In genomic region chr12:47820631-47821345, GRCh38 we compare ENCODE assay signal across 1 cellular context.
A peak's percentile ranks its signal among the peaks of the same experiment; 100 is the strongest.
TF ChIP-seq lines count a peak whose summit lies in the region.

No MANE protein-coding gene starts in this region.

TF ChIP-seq in HEK293, 187 proteins besides CTCF, POLR2A, EP300 and RAD21 (continued from another document and continues in another):
- no peak for TF ChIP-seq ZSCAN5A (tag by site-specific recombination; IDR thresholded peaks at IDR 0.05)
- no peak for TF ChIP-seq ZNF510 (tag by site-specific recombination; IDR thresholded peaks at IDR 0.05; ENCODE audit: insufficient replicate concordance)
- TF ChIP-seq ZBTB48 (tag by site-specific recombination; IDR thresholded peaks at IDR 0.05), result no peak
- no peak for TF ChIP-seq ZNF791 (tag by site-specific recombination; IDR thresholded peaks at IDR 0.05)
- TF ChIP-seq ZNF174 (tag by site-specific recombination; IDR thresholded peaks at IDR 0.05), result no peak
- TF ChIP-seq ZNF670 (tag by site-specific recombination; IDR thresholded peaks at IDR 0.05; ENCODE audit: low read depth), result no peak
- TF ChIP-seq SETDB1 (IDR thresholded peaks at IDR 0.05; ENCODE audit: insufficient read length, low read length), result no peak
- no peak for TF ChIP-seq ZNF48 (tag by site-specific recombination; IDR thresholded peaks at IDR 0.05)
- TF ChIP-seq SCRT2 (tag by site-specific recombination; IDR thresholded peaks at IDR 0.05), result no peak
- no peak for TF ChIP-seq ZNF202 (tag by site-specific recombination; IDR thresholded peaks at IDR 0.05; ENCODE audit: borderline replicate concordance)
- TF ChIP-seq GFI1B (tag by site-specific recombination; IDR thresholded peaks at IDR 0.05), result no peak
- peak; percentile 84; the same call in 1 of the 2 replicates for TF ChIP-seq PATZ1 (tag by site-specific recombination; IDR thresholded peaks at IDR 0.05)
- TF ChIP-seq BCL6B (tag by site-specific recombination; IDR thresholded peaks at IDR 0.05), result no peak
- TF ChIP-seq ZNF843 (tag by site-specific recombination; IDR thresholded peaks at IDR 0.05), result no peak
- TF ChIP-seq ZNF391 (tag by site-specific recombination; IDR thresholded peaks at IDR 0.05; ENCODE audit: borderline replicate concordance, low read depth), result no peak
- TF ChIP-seq ZNF626 (tag by site-specific recombination; IDR thresholded peaks at IDR 0.05), result no peak
- TF ChIP-seq SCRT1 (tag by site-specific recombination; IDR thresholded peaks at IDR 0.05; ENCODE audit: borderline replicate concordance), result no peak
- TF ChIP-seq ZSCAN16 (tag by site-specific recombination; IDR thresholded peaks at IDR 0.05), result no peak
- no peak for TF ChIP-seq ZNF785 (tag by site-specific recombination; IDR thresholded peaks at IDR 0.05)
- peak; percentile 48; the same call in 1 of the 2 replicates for TF ChIP-seq ZNF76 (tag by site-specific recombination; IDR thresholded peaks at IDR 0.05; ENCODE audit: borderline replicate concordance, low read depth)
- no peak for TF ChIP-seq GLIS2 (tag by site-specific recombination; IDR thresholded peaks at IDR 0.05)
- no peak for TF ChIP-seq ELK4 (IDR thresholded peaks at IDR 0.05; ENCODE audit: borderline replicate concordance, low read depth, low read length)
- TF ChIP-seq ZNF366 (tag by site-specific recombination; conservative IDR thresholded peaks at IDR 0.05), result peak; percentile 82
- TF ChIP-seq ZNF148 (tag by site-specific recombination; IDR thresholded peaks at IDR 0.05; ENCODE audit: borderline replicate concordance), result no peak
- peak; percentile 74 for TF ChIP-seq ZNF629 (tag by site-specific recombination; IDR thresholded peaks at IDR 0.05)
- peak; percentile 84 for TF ChIP-seq ZEB2 (tag by site-specific recombination; IDR thresholded peaks at IDR 0.05)
- no peak for TF ChIP-seq ZNF837 (tag by site-specific recombination; IDR thresholded peaks at IDR 0.05)
- 0 out of 2 replicates have a peak, but pooled peaks have one; percentile 33 for TF ChIP-seq ZNF692 (tag by site-specific recombination; IDR thresholded peaks at IDR 0.05)
- TF ChIP-seq MEIS1 (CRISPR knock-in tag; IDR thresholded peaks at IDR 0.05; ENCODE audit: borderline replicate concordance), result no peak
- TF ChIP-seq ZNF223 (tag by site-specific recombination; IDR thresholded peaks at IDR 0.05), result no peak
- no peak for TF ChIP-seq ZNF596 (tag by site-specific recombination; IDR thresholded peaks at IDR 0.05)
- TF ChIP-seq ZBTB44 (tag by site-specific recombination; IDR thresholded peaks at IDR 0.05), result no peak
- no peak for TF ChIP-seq YY2 (tag by site-specific recombination; IDR thresholded peaks at IDR 0.05)
- no peak for TF ChIP-seq ZXDB (tag by site-specific recombination; IDR thresholded peaks at IDR 0.05)
- no peak for TF ChIP-seq ZNF513 (tag by site-specific recombination; IDR thresholded peaks at IDR 0.05)
- no peak for TF ChIP-seq KLF1 (tag by site-specific recombination; IDR thresholded peaks at IDR 0.05)
- no peak for TF ChIP-seq ZNF175 (tag by site-specific recombination; IDR thresholded peaks at IDR 0.05)
- TF ChIP-seq ZNF701 (tag by site-specific recombination; IDR thresholded peaks at IDR 0.05), result no peak
- TF ChIP-seq PRDM1 (tag by site-specific recombination; IDR thresholded peaks at IDR 0.05), result peak; percentile 71; the same call in 1 of the 2 replicates
- TF ChIP-seq ZNF394 (tag by site-specific recombination; IDR thresholded peaks at IDR 0.05; ENCODE audit: borderline replicate concordance), result 0 out of 2 replicates have a peak, but pooled peaks have one; percentile 10
- TF ChIP-seq ZNF792 (tag by site-specific recombination; IDR thresholded peaks at IDR 0.05), result no peak
- TF ChIP-seq ZNF146 (tag by site-specific recombination; IDR thresholded peaks at IDR 0.05), result no peak
- no peak for TF ChIP-seq ZNF10 (tag by site-specific recombination; IDR thresholded peaks at IDR 0.05)
- no peak for TF ChIP-seq ZFP69B (tag by site-specific recombination; IDR thresholded peaks at IDR 0.05)
- TF ChIP-seq SALL2 (tag by site-specific recombination; IDR thresholded peaks at IDR 0.05; ENCODE audit: borderline replicate concordance), result no peak
- TF ChIP-seq ZNF776 (tag by site-specific recombination; IDR thresholded peaks at IDR 0.05; ENCODE audit: borderline replicate concordance), result no peak
- no peak for TF ChIP-seq ZNF112 (tag by site-specific recombination; IDR thresholded peaks at IDR 0.05)
- no peak for TF ChIP-seq ZNF155 (tag by site-specific recombination; IDR thresholded peaks at IDR 0.05)
- no peak for TF ChIP-seq ZBTB8A (tag by site-specific recombination; IDR thresholded peaks at IDR 0.05)
- no peak for TF ChIP-seq ZNF560 (tag by site-specific recombination; IDR thresholded peaks at IDR 0.05; ENCODE audit: borderline replicate concordance)
- no peak for TF ChIP-seq ZNF23 (tag by site-specific recombination; IDR thresholded peaks at IDR 0.05; ENCODE audit: borderline replicate concordance)
- TF ChIP-seq ZNF266 (tag by site-specific recombination; IDR thresholded peaks at IDR 0.05; ENCODE audit: low read depth), result no peak
- peak; percentile 99 for TF ChIP-seq ZNF398 (tag by site-specific recombination; IDR thresholded peaks at IDR 0.05)
- no peak for TF ChIP-seq ZNF211 (tag by site-specific recombination; IDR thresholded peaks at IDR 0.05; ENCODE audit: low read depth)
- peak; percentile 76 for TF ChIP-seq EGR2 (tag by site-specific recombination; IDR thresholded peaks at IDR 0.05; ENCODE audit: low read depth)
- TF ChIP-seq ZFP37 (tag by site-specific recombination; IDR thresholded peaks at IDR 0.05), result no peak
- no peak for TF ChIP-seq IKZF3 (tag by site-specific recombination; IDR thresholded peaks at IDR 0.05)
- peak; percentile 34 for TF ChIP-seq ZNF335 (tag by site-specific recombination; conservative IDR thresholded peaks at IDR 0.05)
- TF ChIP-seq ZNF571 (tag by site-specific recombination; IDR thresholded peaks at IDR 0.05), result no peak
- no peak for TF ChIP-seq ZNF214 (tag by site-specific recombination; IDR thresholded peaks at IDR 0.05; ENCODE audit: borderline replicate concordance)
- TF ChIP-seq ZNF16 (tag by site-specific recombination; IDR thresholded peaks at IDR 0.05; ENCODE audit: low read depth), result no peak
- no peak for TF ChIP-seq ZNF37A (tag by site-specific recombination; IDR thresholded peaks at IDR 0.05)
